15 cellular contexts compared by ENCODE assay signal in the genomic region with DNA sequence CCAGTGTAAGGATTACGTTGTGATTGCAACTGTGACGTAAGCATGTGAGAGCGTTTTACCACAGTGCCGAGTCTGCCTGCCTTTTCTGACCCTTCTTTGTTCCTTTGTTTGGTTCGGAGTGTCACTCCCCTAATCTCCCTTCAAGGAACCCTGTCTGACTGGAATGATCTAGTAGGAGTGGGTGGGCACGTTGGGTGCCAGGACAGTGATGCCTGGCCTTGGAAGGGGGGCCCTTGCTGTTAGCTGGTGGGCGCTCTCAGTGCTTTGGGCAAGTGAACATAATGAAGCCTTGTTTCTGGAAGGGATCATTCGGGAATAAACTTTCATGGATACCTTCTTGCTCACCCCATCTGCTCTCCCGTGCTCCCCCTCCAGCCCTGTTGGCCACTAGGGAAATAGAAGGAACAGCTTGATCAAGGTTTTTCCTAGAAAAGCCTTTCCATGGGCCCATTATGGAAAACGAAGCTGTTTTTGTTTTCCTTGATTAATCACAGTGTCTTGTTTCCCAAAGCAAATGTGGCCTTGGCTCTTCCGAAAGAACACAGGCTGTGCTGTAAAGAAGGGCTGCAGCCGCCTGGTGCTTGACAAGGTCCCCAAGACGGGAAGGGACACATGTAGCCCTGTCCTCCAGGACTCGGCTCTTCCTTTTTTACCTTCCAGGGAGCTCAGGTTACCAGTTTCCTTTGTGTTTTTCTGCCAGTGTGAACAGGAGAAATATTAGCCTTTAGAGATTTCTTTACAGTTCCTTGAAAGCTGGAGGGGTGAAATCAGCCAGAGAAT.
DNase-seq lines count a peak whose midpoint lies in the region; TF ChIP-seq lines count a peak whose summit lies in the region.
"Had no signal": no experiment of that assay in that cellular context is flagged by ENCODE, and none has a peak within 500 bp of the region (broad histone marks: within the 10 kb centered on the region; RNA-seq: fewer than 3 reads in every experiment).

No MANE protein-coding gene starts in this region.

- H3K27me3 ChIP-seq in mammary epithelial cell (ENCODE audit: insufficient read depth, low read length) (no peaks in the 10 kb centered on the region), breast epithelium (no peaks in the 10 kb centered on the region), dorsolateral prefrontal cortex (no peaks in the 10 kb centered on the region), mucosa of stomach (ENCODE audit: control insufficient read depth, insufficient read depth, low read length) (no peaks in the 10 kb centered on the region)
- H3K27me3 ChIP-seq: colonic mucosa, upper lobe of left lung had no signal

- H3K27ac ChIP-seq in mammary epithelial cell (ENCODE audit: insufficient read depth, low read depth, low read length) (no peak overlapping the region), breast epithelium (no peak overlapping the region), dorsolateral prefrontal cortex (peak overlapping the region in 33 of 59 donors; percentile 1 to 80 (median 46)), substantia nigra (ENCODE audit: low read depth, low read length, poor library complexity, severe bottlenecking) (peak overlapping the region; percentile 2)
- H3K27ac ChIP-seq: colonic mucosa, upper lobe of left lung had no signal

- no peak overlapping the region for H3K4me3 ChIP-seq in mammary epithelial cell (replicated peaks in 1 of 3; ENCODE audit: insufficient read depth in 1 of 3, low read depth in 2 of 3, low read length in 3 of 3)
- H3K4me3 ChIP-seq in breast epithelium, result no peak overlapping the region
- peak overlapping the region in 37 of 59 donors; percentile 0 to 48 (median 27) for H3K4me3 ChIP-seq in dorsolateral prefrontal cortex
- H3K4me3 ChIP-seq in mucosa of stomach (ENCODE audit: low read length), result no peak overlapping the region
- H3K4me3 ChIP-seq: colonic mucosa, upper lobe of left lung had no signal

- no peak for TF ChIP-seq POLR2A in breast epithelium (IDR thresholded peaks at IDR 0.05)

- WGBS in mammary epithelial cell (ENCODE audit: low coverage, missing lambda C conversion rate), result 37% methylated on average over 14 of the region's 14 CpGs

- H3K9ac ChIP-seq in mammary epithelial cell (ENCODE audit: insufficient read depth, low read length) (no peak overlapping the region), mucosa of stomach (ENCODE audit: low read length) (peak overlapping the region; percentile 38)

- DNase-seq in mammary epithelial cell, result no peak
- no peak for DNase-seq in breast epithelium (ENCODE audit: low spot score in 2 of 2)
- DNase-seq in dorsolateral prefrontal cortex, result no peak
- DNase-seq in substantia nigra (lab: John Stamatoyannopoulos, UW), result peak in 12 of 49 donors; percentile 1 to 54 (median 13)
- no peak for DNase-seq in central memory CD4-positive, alpha-beta T cell
- DNase-seq in stimulated activated naive CD4-positive, alpha-beta T cell (lab: John Stamatoyannopoulos, UW), result no peak
- no peak for DNase-seq in dermis blood vessel endothelial cell
- DNase-seq: activated T-cell treated with anti-CD3 and anti-CD28 coated beads, Interleukin-2, amount 50 U/mL, for 1 hour; colonic mucosa; naive thymus-derived CD4-positive, alpha-beta T cell; NCI-H1048; PC-3; stimulated activated CD4-positive, alpha-beta T cell treated with anti-CD3 and anti-CD28 coated beads, Interleukin-15, amount 100 ng/mL, for 24 hours had no signal

- H3K36me3 ChIP-seq in mammary epithelial cell (ENCODE audit: insufficient read depth, low read length), result no peaks in the 10 kb centered on the region
- H3K36me3 ChIP-seq in breast epithelium, result no peaks in the 10 kb centered on the region
- no peaks in the 10 kb centered on the region for H3K36me3 ChIP-seq in mucosa of stomach (ENCODE audit: control insufficient read depth, insufficient read depth, low read length)
- H3K36me3 ChIP-seq: colonic mucosa, upper lobe of left lung had no signal

- H3K4me1 ChIP-seq in mammary epithelial cell (ENCODE audit: insufficient read depth, low read length) (no peaks in the 10 kb centered on the region), breast epithelium (peaks cover 6 to 7% of the 10 kb centered on the region in 2 donors), mucosa of stomach (ENCODE audit: control insufficient read depth, insufficient read depth, low read length) (peaks cover 19% of the 10 kb centered on the region)
- H3K4me1 ChIP-seq: colonic mucosa had no signal

- H4K20me1 ChIP-seq in mammary epithelial cell (ENCODE audit: insufficient read depth, low read length), result no peaks in the 10 kb centered on the region

- intact Hi-C loops in mammary epithelial cell (cut with micrococcal nuclease) (no loop called here), breast epithelium (cut with DNase I; ENCODE audit: low total_unique reads) (no loop called here), dorsolateral prefrontal cortex (cut with DNase I) (loop anchor here in 1 of 2 donors (5.0 kb wide), 2 partner anchors 75 to 85 kb away; no protein-coding TSS in a partner anchor)

- CTCF ChIA-PET in mammary epithelial cell (lab: Charles Lee; ENCODE audit: low non-redundant PET), result interaction anchor here (0.7 kb wide), 1 partner anchor 323 kb away, joined by 9 read pairs; no protein-coding TSS in a partner anchor

- no TSS peak for BruUV-seq in mammary epithelial cell (replicated peaks; lab: Mats Ljungman, UMichigan)

- H3K79me2 ChIP-seq in mammary epithelial cell (ENCODE audit: insufficient read depth, low read length), result no peaks in the 10 kb centered on the region

- H2AFZ ChIP-seq in mammary epithelial cell (ENCODE audit: low read depth, low read length), result peak overlapping the region; percentile 43

- TF ChIP-seq CTCF in mammary epithelial cell (conservative IDR thresholded peaks at IDR 0.05 in 1 of 2, IDR thresholded peaks at IDR 0.05 in 1 of 2; ENCODE audit: extremely low read depth in 1 of 2, insufficient read depth in 1 of 2, low read depth in 1 of 2, low read length in 2 of 2) (no peak), breast epithelium (IDR thresholded peaks at IDR 0.05) (no peak), dorsolateral prefrontal cortex (IDR thresholded peaks at IDR 0.05 in 54 of 56, conservative IDR thresholded peaks at IDR 0.05 in 2 of 56; ENCODE audit: low read depth in 1 of 56, partially characterized antibody in 56 of 56) (no peak)

- H3K4me2 ChIP-seq in mammary epithelial cell (ENCODE audit: insufficient read depth, low read depth, low read length), result no peak overlapping the region

- in situ Hi-C loops in mammary epithelial cell (cut with MboI; ENCODE audit: low sequenced_read_pairs in 2 of 2), result no loop called here

- dilution Hi-C loops in mammary epithelial cell (cut with HindIII; ENCODE audit: low sequenced_read_pairs), result no loop called here

- H3K9me3 ChIP-seq in mammary epithelial cell (replicated peaks; ENCODE audit: insufficient read depth, low read length) (no peaks in the 10 kb centered on the region), breast epithelium (no peaks in the 10 kb centered on the region), mucosa of stomach (ENCODE audit: control insufficient read depth, low read length) (no peaks in the 10 kb centered on the region)
- H3K9me3 ChIP-seq: colonic mucosa, upper lobe of left lung had no signal

Comparison
In these comparisons a context has a peak if more than half of its experiments do, and no peak if none do; other contexts are left out.
1. H3K27ac ChIP-seq: peak in dorsolateral prefrontal cortex (33 of 59) and substantia nigra (single experiment); none in mammary epithelial cell (single experiment) and breast epithelium (0 of 2).
2. H3K4me3 ChIP-seq: peak in dorsolateral prefrontal cortex (37 of 59); none in mammary epithelial cell (0 of 3), breast epithelium (0 of 3) and mucosa of stomach (single experiment).